In the genomic region with DNA sequence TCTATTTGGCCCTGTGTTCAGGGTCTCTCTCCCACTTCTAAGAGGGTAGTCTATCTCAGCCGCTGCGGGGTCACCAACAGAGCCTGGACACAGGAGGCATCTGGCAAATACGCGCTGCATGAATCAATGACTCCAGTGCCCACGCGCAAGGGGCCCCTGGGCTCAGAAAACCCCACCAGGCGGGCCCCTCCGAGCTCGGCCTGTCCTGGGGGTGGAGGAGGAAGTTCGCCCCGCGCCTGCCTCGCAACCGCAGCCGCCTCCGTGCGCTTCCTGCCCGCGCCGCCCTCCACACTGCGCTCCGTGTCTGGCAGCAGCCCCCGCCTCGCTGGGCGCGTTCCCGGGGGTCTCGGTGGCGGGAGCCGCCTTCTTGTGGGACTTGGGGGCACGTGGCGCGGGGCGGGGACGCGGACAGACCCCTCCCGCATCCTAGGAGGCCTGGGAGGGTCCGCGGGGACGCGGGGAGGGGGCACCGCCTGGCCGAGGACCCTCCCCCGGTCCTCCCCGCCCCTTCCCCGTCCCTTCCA, we compare ENCODE assay signal across 8 cellular contexts. TPM values are rescaled to one million over a fixed set of nuclear protein-coding genes. Genes with fewer than 3 reads are reported as not detected.
A peak's percentile ranks its signal among the peaks of the same experiment; 100 is the strongest.
DNase-seq lines count a peak whose midpoint lies in the region; ATAC-seq and TF ChIP-seq lines count a peak whose summit lies in the region.

No MANE protein-coding gene starts in this region.

- POLR2A ChIA-PET in activated B cell treated with CpG ODN at 0.5 μM for 24 hours (lab: Charles Lee): interaction anchor here (0.6 to 1.6 kb wide), 10 partner anchors 9 to 74 kb away, joined by 3 to 11 read pairs (median 5); no protein-coding TSS in a partner anchor

- ATAC-seq in HG03139 (IDR thresholded peaks at IDR 0.05; ENCODE audit: unreplicated experiment) (peak; percentile 24), activated B cell treated with CpG ODN at 0.5 μM for 24 hours (ENCODE audit: low read depth) (peak; percentile 51), mucosa of descending colon (peak; percentile 64), GM19395 (IDR thresholded peaks at IDR 0.05; ENCODE audit: unreplicated experiment) (no peak)
- ATAC-seq in stimulated activated naive CD8-positive, alpha-beta T cell treated with anti-CD3 and anti-CD28 coated beads, Interleukin-15, Interleukin-2, amounts not matched to agents 100 U/mL and 50 U/mL, for 24 hours: peak; percentile 12

- DNase-seq in GM12865 (ENCODE audit: low read depth): peak; percentile 44
- DNase-seq in activated B cell treated with CpG ODN at 0.5 μM for 24 hours: peak; percentile 68
- DNase-seq in choroid plexus epithelial cell (ENCODE audit: low read depth): peak; percentile 14
- DNase-seq in mucosa of descending colon: peak; percentile 55 to 88 (median 81)
- DNase-seq in stimulated activated naive CD8-positive, alpha-beta T cell treated with anti-CD3 and anti-CD28 coated beads, Interleukin-15, Interleukin-2, amounts not matched to agents 100 U/mL and 50 U/mL, for 24 hours: peak; percentile 64
- no peak for DNase-seq in pons (ENCODE audit: low spot score)

- H3K4me1 Mint-ChIP-seq in activated B cell treated with CpG ODN at 0.5 μM for 24 hours: peaks cover 59% of the 10 kb centered on the region

- TF ChIP-seq CTCF in GM12865 (IDR thresholded peaks at IDR 0.05; ENCODE audit: insufficient read depth, low read depth, low read length, missing control alignments): no peak
- no peak for TF ChIP-seq CTCF in activated B cell treated with CpG ODN at 0.5 μM for 24 hours (IDR thresholded peaks at IDR 0.05)
- no peak for TF ChIP-seq CTCF in choroid plexus epithelial cell (conservative IDR thresholded peaks at IDR 0.05; ENCODE audit: low read depth, low read length)
- TF ChIP-seq CTCF in mucosa of descending colon (IDR thresholded peaks at IDR 0.05): no peak

- H3K36me3 Mint-ChIP-seq in activated B cell treated with CpG ODN at 0.5 μM for 24 hours (ENCODE audit: low read depth): peaks cover 14% of the 10 kb centered on the region

- H3K27ac Mint-ChIP-seq in activated B cell treated with CpG ODN at 0.5 μM for 24 hours: peak overlapping the region; percentile 92

- intact Hi-C loops in activated B cell treated with CpG ODN at 0.5 μM for 24 hours (cut with micrococcal nuclease) (loop anchor here (1.0 to 5.0 kb wide), 7 partner anchors 8 to 300 kb away; a partner anchor contains a TSS), mucosa of descending colon (cut with DNase I, micrococcal nuclease) (no loop called here)

- peak overlapping the region; percentile 68 for H3K4me3 ChIP-seq in GM12865 (ENCODE audit: low read depth, low read length)
- peak overlapping the region; percentile 55 for H3K4me3 ChIP-seq in choroid plexus epithelial cell (ENCODE audit: low read depth, low read length)
- H3K4me3 ChIP-seq in mucosa of descending colon: peak overlapping the region; percentile 32

- H3K36me3 ChIP-seq in mucosa of descending colon (ENCODE audit: low read depth): no peaks in the 10 kb centered on the region

- no peaks in the 10 kb centered on the region for H3K27me3 Mint-ChIP-seq in activated B cell treated with CpG ODN at 0.5 μM for 24 hours

- CTCF ChIA-PET in activated B cell treated with CpG ODN at 0.5 μM for 24 hours (lab: Charles Lee): interaction anchor here (1.1 to 1.3 kb wide), 2 partner anchors 59 to 74 kb away, joined by 4 to 5 read pairs; no protein-coding TSS in a partner anchor

- no peaks in the 10 kb centered on the region for H3K9me3 Mint-ChIP-seq in activated B cell treated with CpG ODN at 0.5 μM for 24 hours

- H3K9me3 ChIP-seq in mucosa of descending colon: no peaks in the 10 kb centered on the region

- H3K4me3 Mint-ChIP-seq in activated B cell treated with CpG ODN at 0.5 μM for 24 hours: peak overlapping the region; percentile 84

- H3K4me1 ChIP-seq in mucosa of descending colon (ENCODE audit: low read depth): peaks cover 32% of the 10 kb centered on the region

RNA-seq across cellular contexts. Expression of a gene that starts 0.8 kb away (rescaled TPM):
- total RNA-seq in activated B cell treated with CpG ODN at 0.5 μM for 24 hours: 50.3 and 58.7 TPM in 2 replicates
- total RNA-seq in mucosa of descending colon: 10 to 100 TPM; 54.7 to 68.5 (median 55.6) TPM
